Comparison of ENCODE assay signal across 1 cellular context in genomic region chr6:44312901-44313788, GRCh38.
TF ChIP-seq lines count a peak whose summit lies in the region.

Gene AARS2, minus strand, starts transcription at chr6:44313347. Its CDS starts 24 bp downstream, at chr6:44313323.

TF ChIP-seq in K562, 482 proteins besides CTCF, POLR2A, EP300 and RAD21 (continued from another document and continues in another):
- TF ChIP-seq MGA (IDR thresholded peaks at IDR 0.05) (no peak; the same call in 1 of the 2 replicates), RBBP5 (IDR thresholded peaks at IDR 0.05; ENCODE audit: borderline replicate concordance, insufficient read depth, low read length, poor library complexity, severe bottlenecking) (peak; percentile 98), MYBL2 (IDR thresholded peaks at IDR 0.05; ENCODE audit: low read depth) (no peak), MYBL2 (CRISPR knock-in tag; IDR thresholded peaks at IDR 0.05; ENCODE audit: borderline replicate concordance) (no peak), MIER1 (IDR thresholded peaks at IDR 0.05; ENCODE audit: low read depth) (no peak; the same call in 1 of the 2 replicates), ZNF133 (CRISPR knock-in tag; IDR thresholded peaks at IDR 0.05) (no peak), ZNF253 (CRISPR knock-in tag; conservative IDR thresholded peaks at IDR 0.05) (no peak), SNRNP70 (optimal IDR thresholded peaks at IDR 0.05; ENCODE audit: low read depth, low read length) (no peak), POLR2AphosphoS5 (IDR thresholded peaks at IDR 0.05; ENCODE audit: control insufficient read depth, insufficient read depth, low read depth, low read length) (peak; percentile 94), ZNF830 (CRISPR knock-in tag; IDR thresholded peaks at IDR 0.05) (no peak), BCOR (IDR thresholded peaks at IDR 0.05) (peak; percentile 88), HEY1 (CRISPR knock-in tag; IDR thresholded peaks at IDR 0.05; ENCODE audit: borderline replicate concordance) (no peak), CCNT2 (IDR thresholded peaks at IDR 0.05; ENCODE audit: borderline replicate concordance, extremely low read depth, insufficient read length, low read depth, low read length) (peak; percentile 80), PHTF2 (CRISPR knock-in tag; IDR thresholded peaks at IDR 0.05) (no peak), CLOCK (CRISPR knock-in tag; IDR thresholded peaks at IDR 0.05; ENCODE audit: borderline replicate concordance) (no peak), E2F4 (CRISPR knock-in tag; IDR thresholded peaks at IDR 0.05; ENCODE audit: low read depth) (peak; percentile 89), ZBTB12 (CRISPR knock-in tag; IDR thresholded peaks at IDR 0.05) (peak; percentile 76), RBM34 (IDR thresholded peaks at IDR 0.05; ENCODE audit: borderline replicate concordance, insufficient read depth, low read length) (no peak), TCF3 (CRISPR knock-in tag; IDR thresholded peaks at IDR 0.05) (no peak; the same call in 1 of the 2 replicates), ARID3B (CRISPR knock-in tag; IDR thresholded peaks at IDR 0.05; ENCODE audit: borderline replicate concordance) (no peak), TOE1 (IDR thresholded peaks at IDR 0.05; ENCODE audit: borderline replicate concordance) (peak; percentile 77; the same call in 1 of the 2 replicates), TOE1 (CRISPR knock-in tag; IDR thresholded peaks at IDR 0.05; ENCODE audit: borderline replicate concordance, low read depth) (no peak), ZNF592 (IDR thresholded peaks at IDR 0.05) (no peak), SIX5 (IDR thresholded peaks at IDR 0.05; ENCODE audit: borderline replicate concordance in 1 of 2, insufficient read depth in 1 of 2, low read depth in 1 of 2, low read length in 2 of 2) (peak in 1 of 2 experiments; percentile 36; a peak in 1 of 4 replicates), BRF2 (IDR thresholded peaks at IDR 0.05; ENCODE audit: borderline replicate concordance, insufficient read depth, insufficient read length) (no peak), HNRNPUL1 (IDR thresholded peaks at IDR 0.05; ENCODE audit: low read length) (no peak), XRCC3 (IDR thresholded peaks at IDR 0.05) (no peak), NCOA4 (IDR thresholded peaks at IDR 0.05; ENCODE audit: partially characterized antibody) (no peak), CREBBP (IDR thresholded peaks at IDR 0.05; ENCODE audit: low read depth, low read length) (no peak)
